In genomic region chr19:2827022-2827421, GRCh38 we compare ENCODE assay signal across 41 cellular contexts. TPM values are rescaled to one million over a fixed set of nuclear protein-coding genes. Genes with fewer than 3 reads are reported as not detected.
"Had no signal": no experiment of that assay in that cellular context is flagged by ENCODE, and none has a peak within 500 bp of the region (broad histone marks: within the 10 kb centered on the region; RNA-seq: fewer than 3 reads in every experiment).

No MANE protein-coding gene starts in this region.

- H3K4me1 Mint-ChIP-seq: activated naive CD4-positive, alpha-beta T cell treated with anti-CD3 and anti-CD28 coated beads, Interleukin-2, amount 10 ng/mL, durations not matched to agents 7 days and 5 days; activated naive CD4-positive, alpha-beta T cell treated with anti-CD3 and anti-CD28 coated beads, Interleukin-2, amount 50 U/mL, for 24 hours; activated naive CD8-positive, alpha-beta T cell treated with anti-CD3 and anti-CD28 coated beads for 36 hours; activated T-helper 17 cell treated with anti-CD3 and anti-CD28 coated beads, Interleukin-2, amount 50 U/mL, for 72 hours; brain; central memory CD8-positive, alpha-beta T cell had no signal

- H3K27ac ChIP-seq: adrenal gland, ascending aorta, body of pancreas, brain microvascular endothelial cell, breast epithelium, cardiac muscle cell had no signal

- H3K4me1 ChIP-seq: adrenal gland, ascending aorta, body of pancreas, breast epithelium had no signal

- H3K27ac Mint-ChIP-seq: activated naive CD4-positive, alpha-beta T cell treated with anti-CD3 and anti-CD28 coated beads for 36 hours; activated naive CD4-positive, alpha-beta T cell treated with anti-CD3 and anti-CD28 coated beads, Interleukin-2, amount 10 ng/mL, durations not matched to agents 7 days and 5 days; activated naive CD4-positive, alpha-beta T cell treated with anti-CD3 and anti-CD28 coated beads, Interleukin-2, amount 50 U/mL, for 24 hours; activated naive CD8-positive, alpha-beta T cell; activated naive CD8-positive, alpha-beta T cell treated with anti-CD3 and anti-CD28 coated beads for 36 hours; activated naive CD8-positive, alpha-beta T cell treated with anti-CD3 and anti-CD28 coated beads, Interleukin-2, amount 10 ng/mL, durations not matched to agents 7 days and 5 days; activated naive CD8-positive, alpha-beta T cell treated with anti-CD3 and anti-CD28 coated beads, Interleukin-2, amount 50 U/mL, for 24 hours; activated T-cell treated with anti-CD3 and anti-CD28 coated beads, Interleukin-2, amount 50 U/mL, for 24 hours; activated T-cell treated with anti-CD3 and anti-CD28 coated beads, Interleukin-2, amount 50 U/mL, for 72 hours; activated T-helper 1 cell treated with anti-CD3 and anti-CD28 coated beads, Interleukin-12 subunit alpha, Interleukin-12 subunit beta, Interleukin-2, Interleukin-4 antibody, amounts not matched to agents 30 ng/mL and 10 ng/mL and 1 ng/mL, durations not matched to agents 14 hours and 24 hours and 36 hours; activated T-helper 17 cell treated with anti-CD3 and anti-CD28 coated beads, Interleukin-2, amount 50 U/mL, for 72 hours; activated T-helper 2 cell treated with anti-CD3 and anti-CD28 coated beads, Interferon-gamma antibody, Interleukin-2, Interleukin-4, amounts not matched to agents 10 μg/mL and 5 μg/mL and 100 μg/mL, durations not matched to agents 14 hours and 24 hours and 36 hours; brain had no signal

- ATAC-seq: activated naive CD4-positive, alpha-beta T cell treated with anti-CD3 and anti-CD28 coated beads, Interleukin-2, amount 50 U/mL, for 72 hours; activated naive CD8-positive, alpha-beta T cell treated with anti-CD3 and anti-CD28 coated beads, Interleukin-2, amount 50 U/mL, for 24 hours; activated T-cell treated with anti-CD3 and anti-CD28 coated beads, Interleukin-2, amount 50 U/mL, for 4 hours; activated T-cell treated with anti-CD3 and anti-CD28 coated beads, Interleukin-2, amount 50 U/mL, for 72 hours; activated T-helper 17 cell treated with anti-CD3 and anti-CD28 coated beads, Interleukin-2, amount 50 U/mL, for 72 hours; body of pancreas had no signal

- H3K9me3 Mint-ChIP-seq: activated T-helper 17 cell treated with anti-CD3 and anti-CD28 coated beads, Interleukin-2, amount 50 U/mL, for 72 hours; central memory CD8-positive, alpha-beta T cell had no signal

- DNase-seq: activated effector memory CD4-positive, alpha-beta T cell treated with anti-CD3 and anti-CD28 coated beads, Interleukin-2, amount 50 U/mL, for 16 hours; activated effector memory CD4-positive, alpha-beta T cell treated with Interleukin-2 at 50 U/mL for 16 hours; activated gamma-delta T cell; activated gamma-delta T cell treated with Interleukin-2 at 50 U/mL for 16 hours; activated naive CD4-positive, alpha-beta T cell; activated naive CD4-positive, alpha-beta T cell treated with anti-CD3 and anti-CD28 coated beads for 36 hours; activated naive CD4-positive, alpha-beta T cell treated with anti-CD3 and anti-CD28 coated beads, Interleukin-2, amount 10 ng/mL, durations not matched to agents 7 days and 5 days; activated naive CD4-positive, alpha-beta T cell treated with anti-CD3 and anti-CD28 coated beads, Interleukin-2, amount 50 U/mL, for 16 hours; activated naive CD4-positive, alpha-beta T cell treated with Interleukin-2 at 50 U/mL for 16 hours; activated naive CD8-positive, alpha-beta T cell treated with anti-CD3 and anti-CD28 coated beads for 36 hours; activated naive CD8-positive, alpha-beta T cell treated with anti-CD3 and anti-CD28 coated beads, Interleukin-2, amount 10 ng/mL, durations not matched to agents 7 days and 5 days; activated naive CD8-positive, alpha-beta T cell treated with anti-CD3 and anti-CD28 coated beads, Interleukin-2, amount 50 U/mL, for 24 hours; activated T-cell treated with anti-CD3 and anti-CD28 coated beads, Interleukin-2, amount 50 U/mL, for 1 hour; activated T-cell treated with anti-CD3 and anti-CD28 coated beads, Interleukin-2, amount 50 U/mL, for 24 hours; activated T-cell treated with anti-CD3 and anti-CD28 coated beads, Interleukin-2, amount 50 U/mL, for 4 hours; activated T-cell treated with anti-CD3 and anti-CD28 coated beads, Interleukin-2, amount 50 U/mL, for 48 hours; activated T-cell treated with anti-CD3 and anti-CD28 coated beads, Interleukin-2, amount 50 U/mL, for 72 hours; adrenal gland; amniotic stem cell; amygdala; anterior cingulate cortex; aorta; body of pancreas; brain microvascular endothelial cell; caudate nucleus; central memory CD4-positive, alpha-beta T cell; cerebellar nuclear complex had no signal

- H3K4me3 ChIP-seq: adrenal gland, ascending aorta, body of pancreas, breast epithelium, cardiac muscle cell had no signal

- H3K4me3 Mint-ChIP-seq: activated naive CD4-positive, alpha-beta T cell treated with anti-CD3 and anti-CD28 coated beads for 36 hours; activated naive CD4-positive, alpha-beta T cell treated with anti-CD3 and anti-CD28 coated beads, Interleukin-2, amount 10 ng/mL, durations not matched to agents 7 days and 5 days; activated naive CD4-positive, alpha-beta T cell treated with anti-CD3 and anti-CD28 coated beads, Interleukin-2, amount 50 U/mL, for 24 hours; activated naive CD8-positive, alpha-beta T cell; activated naive CD8-positive, alpha-beta T cell treated with anti-CD3 and anti-CD28 coated beads for 36 hours; activated naive CD8-positive, alpha-beta T cell treated with anti-CD3 and anti-CD28 coated beads, Interleukin-2, amount 10 ng/mL, durations not matched to agents 7 days and 5 days; activated naive CD8-positive, alpha-beta T cell treated with anti-CD3 and anti-CD28 coated beads, Interleukin-2, amount 50 U/mL, for 24 hours; activated T-cell treated with anti-CD3 and anti-CD28 coated beads, Interleukin-2, amount 50 U/mL, for 24 hours; activated T-cell treated with anti-CD3 and anti-CD28 coated beads, Interleukin-2, amount 50 U/mL, for 4 hours; activated T-cell treated with anti-CD3 and anti-CD28 coated beads, Interleukin-2, amount 50 U/mL, for 72 hours; activated T-helper 1 cell treated with anti-CD3 and anti-CD28 coated beads, Interleukin-12 subunit alpha, Interleukin-12 subunit beta, Interleukin-2, Interleukin-4 antibody, amounts not matched to agents 30 ng/mL and 10 ng/mL and 1 ng/mL, durations not matched to agents 14 hours and 24 hours and 36 hours; activated T-helper 17 cell treated with anti-CD3 and anti-CD28 coated beads, Interleukin-2, amount 50 U/mL, for 72 hours; brain; central memory CD8-positive, alpha-beta T cell had no signal

- H3K27me3 ChIP-seq: adrenal gland, ascending aorta, body of pancreas, brain microvascular endothelial cell, breast epithelium, cardiac muscle cell had no signal

- H3K27me3 Mint-ChIP-seq: activated naive CD4-positive, alpha-beta T cell treated with anti-CD3 and anti-CD28 coated beads, Interleukin-2, amount 10 ng/mL, durations not matched to agents 7 days and 5 days; activated naive CD4-positive, alpha-beta T cell treated with anti-CD3 and anti-CD28 coated beads, Interleukin-2, amount 50 U/mL, for 24 hours; activated naive CD8-positive, alpha-beta T cell; activated naive CD8-positive, alpha-beta T cell treated with anti-CD3 and anti-CD28 coated beads for 36 hours; activated naive CD8-positive, alpha-beta T cell treated with anti-CD3 and anti-CD28 coated beads, Interleukin-2, amount 10 ng/mL, durations not matched to agents 7 days and 5 days; activated naive CD8-positive, alpha-beta T cell treated with anti-CD3 and anti-CD28 coated beads, Interleukin-2, amount 50 U/mL, for 24 hours; activated T-cell treated with anti-CD3 and anti-CD28 coated beads, Interleukin-2, amount 50 U/mL, for 24 hours; activated T-helper 17 cell treated with anti-CD3 and anti-CD28 coated beads, Interleukin-2, amount 50 U/mL, for 72 hours; brain; central memory CD8-positive, alpha-beta T cell had no signal

- H3K36me3 ChIP-seq: adrenal gland, brain microvascular endothelial cell, breast epithelium had no signal

RNA-seq across cellular contexts. Expression of gene ZNF556, which starts 40.1 kb away (rescaled TPM):
- total RNA-seq: activated naive CD4-positive, alpha-beta T cell treated with anti-CD3 and anti-CD28 coated beads for 36 hours; activated naive CD8-positive, alpha-beta T cell treated with anti-CD3 and anti-CD28 coated beads for 36 hours; activated naive CD8-positive, alpha-beta T cell treated with anti-CD3 and anti-CD28 coated beads, Interleukin-2, amount 10 ng/mL, durations not matched to agents 7 days and 5 days; activated T-cell treated with anti-CD3 and anti-CD28 coated beads, Interleukin-2, amount 50 U/mL, for 4 hours; activated T-helper 1 cell treated with anti-CD3 and anti-CD28 coated beads, Interleukin-12 subunit alpha, Interleukin-12 subunit beta, Interleukin-2, Interleukin-4 antibody, amounts not matched to agents 30 ng/mL and 10 ng/mL and 1 ng/mL, durations not matched to agents 14 hours and 24 hours and 36 hours; activated T-helper 2 cell treated with anti-CD3 and anti-CD28 coated beads, Interferon-gamma antibody, Interleukin-2, Interleukin-4, amounts not matched to agents 10 μg/mL and 5 μg/mL and 100 μg/mL, durations not matched to agents 14 hours and 24 hours and 36 hours; ascending aorta; astrocyte; body of pancreas; cardiac septum; chondrocyte had no signal
